In genomic region chr1:67404212-67404620, GRCh38 we compare ENCODE assay signal across 1 cellular context.
TF ChIP-seq lines count a peak whose summit lies in the region.

No MANE protein-coding gene starts in this region.

TF ChIP-seq in K562, 482 proteins besides CTCF, POLR2A, EP300 and RAD21 (continued from another document):
- no peak for TF ChIP-seq ELK1 (CRISPR knock-in tag; IDR thresholded peaks at IDR 0.05)
- TF ChIP-seq ZEB2 (IDR thresholded peaks at IDR 0.05) = no peak
- peak; percentile 43 for TF ChIP-seq ZNF121 (CRISPR knock-in tag; conservative IDR thresholded peaks at IDR 0.05)
- peak; percentile 49; the same call in 1 of the 2 replicates for TF ChIP-seq ATF3 (IDR thresholded peaks at IDR 0.05)
- TF ChIP-seq ATF3 (CRISPR knock-in tag; conservative IDR thresholded peaks at IDR 0.05) = no peak
- peak; percentile 59; the same call in 1 of the 2 replicates for TF ChIP-seq FOSL1 (tag; conservative IDR thresholded peaks at IDR 0.05)
